ENCODE assay signal across 8 cellular contexts in the genomic region with DNA sequence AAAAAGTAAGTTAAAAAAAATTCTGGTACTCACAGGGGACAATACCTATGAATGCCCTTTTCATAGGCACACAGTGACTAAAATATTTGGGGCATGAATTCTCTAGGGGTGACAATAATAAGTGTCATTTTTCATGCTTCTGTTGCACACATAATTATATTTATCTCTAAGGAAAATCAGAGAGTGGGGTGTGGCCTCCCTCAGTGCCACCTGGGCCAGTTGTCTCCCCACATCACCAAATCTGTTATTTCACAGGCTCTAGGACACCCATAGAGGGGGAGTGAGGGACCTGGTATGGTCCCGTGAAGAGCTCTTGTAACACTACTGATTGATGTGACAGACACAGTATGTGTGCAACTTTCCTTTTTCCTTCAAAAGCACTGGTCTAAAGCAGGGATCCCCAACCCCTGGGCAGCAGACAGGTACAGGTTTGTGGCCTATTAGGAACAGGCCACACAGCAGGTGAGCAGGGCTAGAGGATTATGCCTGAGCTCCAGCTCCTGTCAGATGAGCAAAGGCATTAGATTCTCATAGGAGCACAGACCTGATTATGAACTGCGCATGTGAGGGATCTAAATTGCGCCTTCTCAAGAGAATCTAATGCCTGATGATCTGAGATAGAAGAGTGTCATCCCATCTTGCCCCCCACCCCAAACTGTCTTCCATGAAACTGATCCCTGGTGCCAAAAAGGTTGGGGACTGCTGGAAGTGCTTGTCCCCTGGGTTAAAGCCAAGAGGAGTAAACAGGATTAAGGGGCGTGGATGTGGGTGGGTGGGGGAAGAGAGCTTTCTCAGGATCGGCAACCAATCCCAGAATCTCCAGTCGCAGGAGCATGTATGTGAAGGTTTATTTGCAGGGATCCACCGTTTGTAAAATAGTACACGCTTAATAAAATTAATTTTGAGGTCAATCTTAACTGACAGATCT. TPM values are rescaled to one million over a fixed set of nuclear protein-coding genes. Genes with fewer than 3 reads are reported as not detected.
DNase-seq lines count a peak whose midpoint lies in the region; ATAC-seq and TF ChIP-seq lines count a peak whose summit lies in the region.

No MANE protein-coding gene starts in this region.

- peak overlapping the region in 6 of 9 donors; percentile 96 to 99 (median 98) for H3K27ac Mint-ChIP-seq in naive thymus-derived CD4-positive, alpha-beta T cell

- peak overlapping the region; percentile 77 for H3K9ac ChIP-seq in SK-N-SH

- peak overlapping the region; percentile 75 for H3K4me2 ChIP-seq in SK-N-SH

- H3K36me3 Mint-ChIP-seq in naive thymus-derived CD4-positive, alpha-beta T cell: peaks cover 0 to 8% (median 0%) of the 10 kb centered on the region in 5 donors

- H3F3A ChIP-seq in SK-N-SH (replicated peaks; ENCODE audit: insufficient read depth): peaks cover 4% of the 10 kb centered on the region

- no peaks in the 10 kb centered on the region for H3K79me2 ChIP-seq in SK-N-SH (ENCODE audit: insufficient read depth)

- WGBS in SK-N-SH (ENCODE audit: low lambda C conversion rate): 46% methylated on average over 8 of the region's 8 CpGs

- H3K9me3 Mint-ChIP-seq in naive thymus-derived CD4-positive, alpha-beta T cell: no peaks in the 10 kb centered on the region

- intact Hi-C loops in naive thymus-derived CD4-positive, alpha-beta T cell (cut with micrococcal nuclease): loop anchor here (1.0 to 10.0 kb wide), 17 partner anchors 58 to 1671 kb away; a partner anchor contains a TSS

- peak overlapping the region; percentile 50 to 60 for H3K4me3 ChIP-seq in SK-N-SH (ENCODE audit: low read depth in 2 of 2, low read length in 1 of 2)
- peak overlapping the region; percentile 65 for H3K4me3 ChIP-seq in epithelial cell of esophagus (ENCODE audit: low read length)
- peak overlapping the region; percentile 48 for H3K4me3 ChIP-seq in naive thymus-derived CD4-positive, alpha-beta T cell (ENCODE audit: low read length)

- TF ChIP-seq RAD21 in SK-N-SH (IDR thresholded peaks at IDR 0.05; ENCODE audit: low read length): no peak

- peaks cover 0 to 2% of the 10 kb centered on the region in 2 experiments; a peak in 1 of 4 replicates for H3K4me1 ChIP-seq in SK-N-SH (ENCODE audit: control insufficient read depth in 1 of 2, insufficient read depth in 2 of 2, low read depth in 1 of 2, low read length in 1 of 2)
- peaks cover 13 to 14% of the 10 kb centered on the region in 2 donors for H3K4me1 ChIP-seq in naive thymus-derived CD4-positive, alpha-beta T cell (ENCODE audit: control insufficient read depth in 2 of 2, insufficient read depth in 2 of 2, low read length in 2 of 2)

- H3K27me3 ChIP-seq in SK-N-SH (ENCODE audit: insufficient read depth): no peaks in the 10 kb centered on the region
- no peaks in the 10 kb centered on the region for H3K27me3 ChIP-seq in naive thymus-derived CD4-positive, alpha-beta T cell (ENCODE audit: control insufficient read depth in 2 of 2, insufficient read depth in 2 of 2, low read length in 2 of 2)

- TF ChIP-seq CTCF in SK-N-SH (IDR thresholded peaks at IDR 0.05) (no peak), epithelial cell of esophagus (IDR thresholded peaks at IDR 0.05; ENCODE audit: insufficient read depth, low read depth, low read length, missing control alignments) (no peak)

- peak; percentile 6 for DNase-seq in stimulated activated CD4-positive, alpha-beta T cell treated with anti-CD3 and anti-CD28 coated beads, Interleukin-15, amount 100 ng/mL, for 24 hours
- DNase-seq in stimulated activated CD4-positive, alpha-beta T cell treated with anti-CD3 and anti-CD28 coated beads, Interleukin-1b, Interleukin-23, amount 100 ng/mL, for 48 hours: no peak
- DNase-seq in SK-N-SH (peak; percentile 19), epithelial cell of esophagus (ENCODE audit: low read depth) (peak; percentile 37), SKM-1 (lab: John Stamatoyannopoulos, UW; ENCODE audit: unreplicated experiment) (no peak)
- DNase-seq in naive thymus-derived CD4-positive, alpha-beta T cell: peak in 4 of 9 donors; percentile 7 to 17 (median 12)

- H3K4me1 Mint-ChIP-seq in naive thymus-derived CD4-positive, alpha-beta T cell: peaks cover 0 to 29% (median 20%) of the 10 kb centered on the region in 7 donors

- H3K36me3 ChIP-seq in SK-N-SH (replicated peaks in 1 of 2; ENCODE audit: control insufficient read depth in 1 of 2, insufficient read depth in 2 of 2, low read length in 1 of 2): peaks cover 0 to 3% of the 10 kb centered on the region in 2 experiments
- no peaks in the 10 kb centered on the region for H3K36me3 ChIP-seq in naive thymus-derived CD4-positive, alpha-beta T cell (ENCODE audit: control insufficient read depth in 2 of 3, insufficient read depth in 3 of 3, low read length in 3 of 3)

- no peaks in the 10 kb centered on the region for H3K9me2 ChIP-seq in SK-N-SH

- H2AFZ ChIP-seq in SK-N-SH (ENCODE audit: low read depth): peak overlapping the region; percentile 97

- H3K9me3 ChIP-seq in SK-N-SH: no peaks in the 10 kb centered on the region
- no peaks in the 10 kb centered on the region for H3K9me3 ChIP-seq in naive thymus-derived CD4-positive, alpha-beta T cell (ENCODE audit: control insufficient read depth in 2 of 3, low read length in 3 of 3)

- H3K27me3 Mint-ChIP-seq in naive thymus-derived CD4-positive, alpha-beta T cell: no peaks in the 10 kb centered on the region

- no peak for ATAC-seq in naive thymus-derived CD4-positive, alpha-beta T cell
- ATAC-seq in HG02884 (IDR thresholded peaks at IDR 0.05; ENCODE audit: unreplicated experiment) (no peak), HG03442 (IDR thresholded peaks at IDR 0.05; ENCODE audit: unreplicated experiment) (no peak)

- POLR2A ChIA-PET in SK-N-SH (lab: Yijun Ruan, JAX): no interaction called here
- POLR2A ChIA-PET in naive thymus-derived CD4-positive, alpha-beta T cell (lab: Charles Lee): interaction anchor here (0.8 to 2.6 kb wide), 10 partner anchors 9 to 674 kb away, joined by 3 to 10 read pairs (median 4); a partner anchor contains a TSS

- CTCF ChIA-PET in SK-N-SH (lab: Yijun Ruan, JAX): interaction anchor here (1.9 to 2.7 kb wide), 2 partner anchors 9 to 10 kb away, joined by 4 to 10 read pairs; no protein-coding TSS in a partner anchor
- CTCF ChIA-PET in naive thymus-derived CD4-positive, alpha-beta T cell (lab: Charles Lee): interaction anchor here (2.2 kb wide), 1 partner anchor 9 kb away, joined by 6 read pairs; no protein-coding TSS in a partner anchor

- H3K4me3 Mint-ChIP-seq in naive thymus-derived CD4-positive, alpha-beta T cell: peak overlapping the region; percentile 84 to 98 (median 93)

- H3K27ac ChIP-seq in SK-N-SH (ENCODE audit: low read depth in 2 of 2, low read length in 1 of 2): peak overlapping the region; percentile 79 to 90
- H3K27ac ChIP-seq in naive thymus-derived CD4-positive, alpha-beta T cell (ENCODE audit: low read depth, low read length): peak overlapping the region; percentile 80

- no peak for TF ChIP-seq EP300 in SK-N-SH (IDR thresholded peaks at IDR 0.05; ENCODE audit: borderline replicate concordance in 1 of 2, low read depth in 1 of 2, low read length in 1 of 2)

- no peaks in the 10 kb centered on the region for H4K20me1 ChIP-seq in SK-N-SH (ENCODE audit: insufficient read depth)

TF ChIP-seq in SK-N-SH, 30 proteins besides CTCF, POLR2A, EP300 and RAD21:
- TF ChIP-seq, protein P1, sequence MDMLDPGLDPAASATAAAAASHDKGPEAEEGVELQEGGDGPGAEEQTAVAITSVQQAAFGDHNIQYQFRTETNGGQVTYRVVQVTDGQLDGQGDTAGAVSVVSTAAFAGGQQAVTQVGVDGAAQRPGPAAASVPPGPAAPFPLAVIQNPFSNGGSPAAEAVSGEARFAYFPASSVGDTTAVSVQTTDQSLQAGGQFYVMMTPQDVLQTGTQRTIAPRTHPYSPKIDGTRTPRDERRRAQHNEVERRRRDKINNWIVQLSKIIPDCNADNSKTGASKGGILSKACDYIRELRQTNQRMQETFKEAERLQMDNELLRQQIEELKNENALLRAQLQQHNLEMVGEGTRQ (IDR thresholded peaks at IDR 0.05; ENCODE audit: borderline replicate concordance, low read depth, low read length): no peak
- TF ChIP-seq MXI1 (IDR thresholded peaks at IDR 0.05; ENCODE audit: low read depth, low read length) (no peak), JUND (IDR thresholded peaks at IDR 0.05) (no peak), TEAD4 (IDR thresholded peaks at IDR 0.05; ENCODE audit: borderline replicate concordance, insufficient read depth) (no peak), SIN3A (IDR thresholded peaks at IDR 0.05; ENCODE audit: borderline replicate concordance, low read depth, low read length) (no peak), RXRA (IDR thresholded peaks at IDR 0.05; ENCODE audit: borderline replicate concordance, low read depth) (0 out of 2 replicates have a peak, but pooled peaks have one; percentile 9), NRF1 (IDR thresholded peaks at IDR 0.05; ENCODE audit: low read depth, low read length) (no peak), TAF1 (IDR thresholded peaks at IDR 0.05; ENCODE audit: borderline replicate concordance, low read depth, low read length) (no peak)
- TF ChIP-seq, protein P2, sequence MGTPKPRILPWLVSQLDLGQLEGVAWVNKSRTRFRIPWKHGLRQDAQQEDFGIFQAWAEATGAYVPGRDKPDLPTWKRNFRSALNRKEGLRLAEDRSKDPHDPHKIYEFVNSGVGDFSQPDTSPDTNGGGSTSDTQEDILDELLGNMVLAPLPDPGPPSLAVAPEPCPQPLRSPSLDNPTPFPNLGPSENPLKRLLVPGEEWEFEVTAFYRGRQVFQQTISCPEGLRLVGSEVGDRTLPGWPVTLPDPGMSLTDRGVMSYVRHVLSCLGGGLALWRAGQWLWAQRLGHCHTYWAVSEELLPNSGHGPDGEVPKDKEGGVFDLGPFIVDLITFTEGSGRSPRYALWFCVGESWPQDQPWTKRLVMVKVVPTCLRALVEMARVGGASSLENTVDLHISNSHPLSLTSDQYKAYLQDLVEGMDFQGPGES (IDR thresholded peaks at IDR 0.05; ENCODE audit: low read depth, low read length): no peak

RNA-seq across cellular contexts. Expression of a gene that starts 0.8 kb away (rescaled TPM):
- 0.21 and 0.37 TPM in 2 replicates for polyA plus RNA-seq in SK-N-SH (2012; rRNA removed)
- polyA plus RNA-seq in SK-N-SH (2012; cell fraction: cytosol; rRNA removed): 0.27 and 0.37 TPM in 2 replicates
- polyA plus RNA-seq in SK-N-SH (2012; cell fraction: nucleus; rRNA removed): 0.39 and 0.46 TPM in 2 replicates
- total RNA-seq in naive thymus-derived CD4-positive, alpha-beta T cell: 1 to 10 TPM; 1.4 to 7.2 (median 3.9) TPM
- 1 to 10 TPM; 1.7 to 3.4 TPM for polyA plus RNA-seq in naive thymus-derived CD4-positive, alpha-beta T cell

RNA-seq across cellular contexts. Expression of a gene that starts 57.9 kb away (rescaled TPM):
- 11.2 and 16.0 TPM in 2 replicates for polyA plus RNA-seq in SK-N-SH (2012; rRNA removed)
- 14.7 and 16.8 TPM in 2 replicates for polyA plus RNA-seq in SK-N-SH (2012; cell fraction: cytosol; rRNA removed)
- 9.8 and 13.6 TPM in 2 replicates for polyA plus RNA-seq in SK-N-SH (2012; cell fraction: nucleus; rRNA removed)
- 10 to 100 TPM; 15.9 to 26.3 (median 20.1) TPM for total RNA-seq in naive thymus-derived CD4-positive, alpha-beta T cell
- polyA plus RNA-seq in naive thymus-derived CD4-positive, alpha-beta T cell: 10 to 100 TPM; 12.7 to 14.4 TPM

Comparison
In these comparisons a context has a peak if more than half of its experiments do, and no peak if none do; other contexts are left out.
1. DNase-seq: peak in stimulated activated CD4-positive, alpha-beta T cell treated with anti-CD3 and anti-CD28 coated beads, Interleukin-15, amount 100 ng/mL, for 24 hours (single experiment), SK-N-SH (single experiment) and epithelial cell of esophagus (single experiment); none in stimulated activated CD4-positive, alpha-beta T cell treated with anti-CD3 and anti-CD28 coated beads, Interleukin-1b, Interleukin-23, amount 100 ng/mL, for 48 hours (single experiment) and SKM-1 (single experiment).
2. Peak in every context shown above with its lines, with median percentiles within 50 percentile points of each other: H3K4me3 ChIP-seq.